14 cellular contexts compared by ENCODE assay signal in genomic region chr1:223479718-223480425, GRCh38.
A peak's percentile ranks its signal among the peaks of the same experiment; 100 is the strongest.
DNase-seq lines count a peak whose midpoint lies in the region; ATAC-seq and TF ChIP-seq lines count a peak whose summit lies in the region.
"Had no signal": no experiment of that assay in that cellular context is flagged by ENCODE, and none has a peak within 500 bp of the region (broad histone marks: within the 10 kb centered on the region; RNA-seq: fewer than 3 reads in every experiment).

No MANE protein-coding gene starts in this region.

- H3K27me3 Mint-ChIP-seq in activated T-helper 1 cell treated with anti-CD3 and anti-CD28 coated beads, Interleukin-12 subunit alpha, Interleukin-12 subunit beta, Interleukin-2, Interleukin-4 antibody, amounts not matched to agents 30 ng/mL and 10 ng/mL and 1 ng/mL, durations not matched to agents 14 hours and 24 hours and 36 hours (ENCODE audit: insufficient read depth): peaks cover 5% of the 10 kb centered on the region

- intact Hi-C loops in activated T-helper 1 cell treated with anti-CD3 and anti-CD28 coated beads, Interleukin-12 subunit alpha, Interleukin-12 subunit beta, Interleukin-2, Interleukin-4 antibody, amounts not matched to agents 30 ng/mL and 10 ng/mL and 1 ng/mL, durations not matched to agents 14 hours and 24 hours and 36 hours (cut with micrococcal nuclease): no loop called here

- peaks cover 6% of the 10 kb centered on the region for H3K4me1 Mint-ChIP-seq in activated T-helper 1 cell treated with anti-CD3 and anti-CD28 coated beads, Interleukin-12 subunit alpha, Interleukin-12 subunit beta, Interleukin-2, Interleukin-4 antibody, amounts not matched to agents 30 ng/mL and 10 ng/mL and 1 ng/mL, durations not matched to agents 14 hours and 24 hours and 36 hours (ENCODE audit: low read depth)

- peaks cover 4% of the 10 kb centered on the region for H3K9me3 Mint-ChIP-seq in activated T-helper 1 cell treated with anti-CD3 and anti-CD28 coated beads, Interleukin-12 subunit alpha, Interleukin-12 subunit beta, Interleukin-2, Interleukin-4 antibody, amounts not matched to agents 30 ng/mL and 10 ng/mL and 1 ng/mL, durations not matched to agents 14 hours and 24 hours and 36 hours
- H3K9me3 Mint-ChIP-seq: mesothelial cell of epicardium had no signal

- CTCF ChIA-PET in HEK293 (lab: Yijun Ruan, JAX): interaction anchor here (0.5 to 1.0 kb wide), 2 partner anchors 77 to 990 kb away, joined by 4 to 5 read pairs; no protein-coding TSS in a partner anchor

- H3K27me3 ChIP-seq in iPS-15b (ENCODE audit: control insufficient read depth, insufficient read depth, low read length): peaks cover 4% of the 10 kb centered on the region

- no peak overlapping the region for H3K27ac ChIP-seq in HEK293 (ENCODE audit: extremely low read depth, low read depth, low read length)

- H3K4me3 ChIP-seq in HEK293 (ENCODE audit: low read depth, low read length) (no peak overlapping the region), iPS-15b (ENCODE audit: low read depth, low read length) (peak overlapping the region; percentile 18)

- H3K27ac Mint-ChIP-seq in activated T-helper 1 cell treated with anti-CD3 and anti-CD28 coated beads, Interleukin-12 subunit alpha, Interleukin-12 subunit beta, Interleukin-2, Interleukin-4 antibody, amounts not matched to agents 30 ng/mL and 10 ng/mL and 1 ng/mL, durations not matched to agents 14 hours and 24 hours and 36 hours: no peak overlapping the region
- H3K27ac Mint-ChIP-seq: mesothelial cell of epicardium had no signal

- DNase-seq in DMS53 treated with DMSO at 0.1 percent for 48 hours (lab: John Stamatoyannopoulos, UW; ENCODE audit: unreplicated experiment) (peak; percentile 36), NCI-H510A (lab: John Stamatoyannopoulos, UW) (peak; percentile 45), SHP77 treated with DMSO at 0.1 percent for 48 hours (lab: John Stamatoyannopoulos, UW) (no peak), RKO (ENCODE audit: low spot score) (no peak)
- DNase-seq in activated T-helper 1 cell treated with anti-CD3 and anti-CD28 coated beads, Interleukin-12 subunit alpha, Interleukin-12 subunit beta, Interleukin-2, Interleukin-4 antibody, amounts not matched to agents 30 ng/mL and 10 ng/mL and 1 ng/mL, durations not matched to agents 14 hours and 24 hours and 36 hours (ENCODE audit: low spot score): no peak
- DNase-seq: activated CD4-positive, alpha-beta T cell treated with anti-CD3 and anti-CD28 coated beads for 1 hour; activated T-cell treated with anti-CD3 and anti-CD28 coated beads for 4 hours; C1 segment of cervical spinal cord; NCI-H1048; T-helper 2 cell had no signal

- POLR2A ChIA-PET in HEK293 (lab: Yijun Ruan, JAX): no interaction called here

- ATAC-seq in HG03139 (IDR thresholded peaks at IDR 0.05; ENCODE audit: unreplicated experiment): no peak

- no peak overlapping the region for H3K4me3 Mint-ChIP-seq in activated T-helper 1 cell treated with anti-CD3 and anti-CD28 coated beads, Interleukin-12 subunit alpha, Interleukin-12 subunit beta, Interleukin-2, Interleukin-4 antibody, amounts not matched to agents 30 ng/mL and 10 ng/mL and 1 ng/mL, durations not matched to agents 14 hours and 24 hours and 36 hours
- H3K4me3 Mint-ChIP-seq: mesothelial cell of epicardium had no signal

- H3K36me3 Mint-ChIP-seq in activated T-helper 1 cell treated with anti-CD3 and anti-CD28 coated beads, Interleukin-12 subunit alpha, Interleukin-12 subunit beta, Interleukin-2, Interleukin-4 antibody, amounts not matched to agents 30 ng/mL and 10 ng/mL and 1 ng/mL, durations not matched to agents 14 hours and 24 hours and 36 hours (ENCODE audit: low read depth): no peaks in the 10 kb centered on the region
- H3K36me3 Mint-ChIP-seq: mesothelial cell of epicardium had no signal

- H3K9ac ChIP-seq in iPS-15b (ENCODE audit: low read depth, low read length): no peak overlapping the region

- H3K4me1 ChIP-seq in HEK293 (ENCODE audit: control insufficient read depth, insufficient read depth, low read length) (no peaks in the 10 kb centered on the region), iPS-15b (ENCODE audit: control insufficient read depth, insufficient read depth, low read length) (peaks cover 4% of the 10 kb centered on the region)

- no peaks in the 10 kb centered on the region for H3K36me3 ChIP-seq in HEK293 (ENCODE audit: control insufficient read depth in 2 of 2, insufficient read depth in 1 of 2, low read length in 2 of 2)
- no peaks in the 10 kb centered on the region for H3K36me3 ChIP-seq in iPS-15b (ENCODE audit: control insufficient read depth, insufficient read depth, low read length)

- TF ChIP-seq CTCF in HEK293 (tag by site-specific recombination; IDR thresholded peaks at IDR 0.05): no peak

- H3K9me3 ChIP-seq in HEK293 (ENCODE audit: control insufficient read depth, insufficient read depth, low read depth, low read length): no peaks in the 10 kb centered on the region
- no peaks in the 10 kb centered on the region for H3K9me3 ChIP-seq in iPS-15b (ENCODE audit: control insufficient read depth, insufficient read depth, low read length)

TF ChIP-seq in HEK293, 187 proteins besides CTCF, POLR2A, EP300 and RAD21 (continues in another document):
- TF ChIP-seq HOXC10 (CRISPR knock-in tag; IDR thresholded peaks at IDR 0.05) (no peak), ZNF354C (tag by site-specific recombination; IDR thresholded peaks at IDR 0.05; ENCODE audit: borderline replicate concordance, low read depth) (no peak), INSM2 (tag by site-specific recombination; IDR thresholded peaks at IDR 0.05) (0 out of 2 replicates have a peak, but pooled peaks have one; percentile 72), ZNF777 (tag by site-specific recombination; IDR thresholded peaks at IDR 0.05; ENCODE audit: borderline replicate concordance) (no peak), ZNF658 (tag by site-specific recombination; IDR thresholded peaks at IDR 0.05) (peak; percentile 37; the same call in 1 of the 2 replicates), GLI4 (tag by site-specific recombination; IDR thresholded peaks at IDR 0.05) (0 out of 2 replicates have a peak, but pooled peaks have one; percentile 52), ZNF292 (tag by site-specific recombination; IDR thresholded peaks at IDR 0.05; ENCODE audit: borderline replicate concordance, low read depth) (no peak), ZNF248 (tag by site-specific recombination; IDR thresholded peaks at IDR 0.05) (no peak), KLF8 (tag by site-specific recombination; IDR thresholded peaks at IDR 0.05) (no peak), ZFHX2 (tag by site-specific recombination; conservative IDR thresholded peaks at IDR 0.05) (peak; percentile 100), ZNF18 (tag by site-specific recombination; IDR thresholded peaks at IDR 0.05) (peak; percentile 23; the same call in 1 of the 2 replicates), ZNF148 (tag by site-specific recombination; IDR thresholded peaks at IDR 0.05; ENCODE audit: borderline replicate concordance) (0 out of 2 replicates have a peak, but pooled peaks have one; percentile 46)

Comparison
In these comparisons a context has a peak if more than half of its experiments do, and no peak if none do; other contexts are left out.
1. DNase-seq: peak in DMS53 treated with DMSO at 0.1 percent for 48 hours (single experiment) and NCI-H510A (single experiment); none in SHP77 treated with DMSO at 0.1 percent for 48 hours (single experiment), RKO (single experiment) and activated T-helper 1 cell treated with anti-CD3 and anti-CD28 coated beads, Interleukin-12 subunit alpha, Interleukin-12 subunit beta, Interleukin-2, Interleukin-4 antibody, amounts not matched to agents 30 ng/mL and 10 ng/mL and 1 ng/mL, durations not matched to agents 14 hours and 24 hours and 36 hours (single experiment).